ENCODE assay signal across 31 cellular contexts in the genomic region with DNA sequence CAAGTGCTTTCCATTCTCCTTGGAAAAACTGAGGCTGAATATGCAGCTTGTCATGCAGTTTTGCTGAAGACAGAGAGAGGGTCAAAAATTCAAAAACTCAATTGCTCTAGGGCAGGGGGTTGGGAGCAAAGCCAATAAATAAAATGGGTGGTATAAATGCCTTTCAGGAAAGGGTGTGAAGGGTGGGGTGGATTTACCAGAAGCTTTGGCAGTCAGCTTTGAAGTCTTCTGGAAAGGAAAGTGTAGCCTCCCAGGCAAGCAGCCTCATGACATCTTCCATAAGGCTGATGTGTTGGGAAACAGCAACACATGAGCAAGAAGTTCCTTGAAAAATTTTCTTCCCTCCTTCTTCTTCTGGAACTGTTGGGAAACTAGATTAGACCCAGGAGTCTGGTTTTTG. TPM values are rescaled to one million over a fixed set of nuclear protein-coding genes. Genes with fewer than 3 reads are reported as not detected.
DNase-seq lines count a peak whose midpoint lies in the region; ATAC-seq and TF ChIP-seq lines count a peak whose summit lies in the region.
"Had no signal": no experiment of that assay in that cellular context is flagged by ENCODE, and none has a peak within 500 bp of the region (broad histone marks: within the 10 kb centered on the region; RNA-seq: fewer than 3 reads in every experiment).

No MANE protein-coding gene starts in this region.

- H3K9ac ChIP-seq in mammary epithelial cell (ENCODE audit: insufficient read depth, low read length) = no peak overlapping the region

- no peaks in the 10 kb centered on the region for H3K27me3 ChIP-seq in mammary epithelial cell (ENCODE audit: insufficient read depth, low read length)
- no peaks in the 10 kb centered on the region for H3K27me3 ChIP-seq in esophagus squamous epithelium
- H3K27me3 ChIP-seq in muscle layer of duodenum (ENCODE audit: low read depth, low read length) = no peaks in the 10 kb centered on the region
- H3K27me3 ChIP-seq in thoracic aorta (replicated peaks; ENCODE audit: insufficient read depth) = no peaks in the 10 kb centered on the region
- H3K27me3 ChIP-seq: gastrocnemius medialis had no signal

- dilution Hi-C loops in mammary epithelial cell (cut with HindIII; ENCODE audit: low sequenced_read_pairs) = no loop called here

- H3K79me2 ChIP-seq in mammary epithelial cell (ENCODE audit: insufficient read depth, low read length) = no peaks in the 10 kb centered on the region

- H3K4me1 Mint-ChIP-seq in MCF 10A (ENCODE audit: insufficient read depth, unreplicated experiment) = peaks cover 1% of the 10 kb centered on the region
- peaks cover 56% of the 10 kb centered on the region for H3K4me1 Mint-ChIP-seq in chondrocyte (ENCODE audit: low read depth)
- H3K4me1 Mint-ChIP-seq: memory B cell had no signal

- in situ Hi-C loops in mammary epithelial cell (cut with MboI; ENCODE audit: low sequenced_read_pairs in 2 of 2) = loop anchor here in 1 of 2 donors (25.0 kb wide), 1 partner anchor 665 kb away; no protein-coding TSS in a partner anchor

- H3K36me3 ChIP-seq in mammary epithelial cell (ENCODE audit: insufficient read depth, low read length) = peaks cover 28% of the 10 kb centered on the region
- peaks cover 12 to 97% (median 18%) of the 10 kb centered on the region in 3 donors for H3K36me3 ChIP-seq in esophagus squamous epithelium
- H3K36me3 ChIP-seq in muscle layer of duodenum (ENCODE audit: control insufficient read depth in 1 of 2, insufficient read depth in 2 of 2, low read length in 2 of 2) = peaks cover 64 to 66% of the 10 kb centered on the region in 2 donors
- peaks cover 29% of the 10 kb centered on the region for H3K36me3 ChIP-seq in thoracic aorta

- no peak overlapping the region for H3K4me3 ChIP-seq in mammary epithelial cell (replicated peaks in 1 of 3; ENCODE audit: insufficient read depth in 1 of 3, low read depth in 2 of 3, low read length in 3 of 3)
- H3K4me3 ChIP-seq in esophagus squamous epithelium = no peak overlapping the region
- no peak overlapping the region for H3K4me3 ChIP-seq in muscle layer of duodenum (ENCODE audit: low read depth in 1 of 2, low read length in 2 of 2)
- H3K4me3 ChIP-seq in thoracic aorta = no peak overlapping the region
- H3K4me3 ChIP-seq: gastrocnemius medialis, K562 had no signal

- no peak overlapping the region for H3K27ac ChIP-seq in mammary epithelial cell (ENCODE audit: insufficient read depth, low read depth, low read length)
- H3K27ac ChIP-seq in esophagus squamous epithelium = peak overlapping the region in 3 of 4 donors; percentile 43 to 86 (median 47)
- H3K27ac ChIP-seq in muscle layer of duodenum (ENCODE audit: low read length) = peak overlapping the region; percentile 35
- peak overlapping the region; percentile 75 to 76 for H3K27ac ChIP-seq in thoracic aorta
- H3K27ac ChIP-seq: gastrocnemius medialis, VCaP had no signal

- intact Hi-C loops in MCF 10A (cut with micrococcal nuclease) (no loop called here), mammary epithelial cell (cut with micrococcal nuclease) (no loop called here), esophagus squamous epithelium (cut with DNase I) (no loop called here)

- DNase-seq in MCF 10A (ENCODE audit: unreplicated experiment) (no peak), mammary epithelial cell (no peak), esophagus squamous epithelium (lab: John Stamatoyannopoulos, UW) (no peak), thoracic aorta (ENCODE audit: low spot score) (no peak), chondrocyte (ENCODE audit: low spot score) (no peak)
- DNase-seq: 8988T; activated CD4-positive, alpha-beta T cell treated with anti-CD3 and anti-CD28 coated beads, Interleukin-2, amount 10 ng/mL, durations not matched to agents 24 days and 14 days; activated naive CD4-positive, alpha-beta T cell treated with anti-CD3 and anti-CD28 coated beads, Interleukin-2, amount 50 U/mL, for 16 hours; activated T-cell treated with anti-CD3 and anti-CD28 coated beads, Interleukin-2, amount 50 U/mL, for 72 hours; CD8-positive, alpha-beta T cell; cerebellar nuclear complex; effector CD4-positive, alpha-beta T cell; gastrocnemius medialis; HFFc6; islet precursor cell; MM.1S; naive thymus-derived CD4-positive, alpha-beta T cell; NCI-H1417 treated with DMSO at 0.1 percent for 48 hours; NCI-H2081 treated with DMSO at 0.1 percent for 48 hours; NCI-H345; nucleus accumbens; stimulated activated CD4-positive, alpha-beta T cell treated with anti-CD3 and anti-CD28 coated beads, Interleukin-4, amount 100 ng/mL, for 4 hours; stimulated activated naive CD8-positive, alpha-beta T cell treated with anti-CD3 and anti-CD28 coated beads, Interleukin-15, Interleukin-2, amounts not matched to agents 100 U/mL and 50 U/mL, for 24 hours had no signal

- TF ChIP-seq CTCF in MCF 10A (IDR thresholded peaks at IDR 0.05; ENCODE audit: unreplicated experiment) = no peak
- TF ChIP-seq CTCF in mammary epithelial cell (conservative IDR thresholded peaks at IDR 0.05 in 1 of 2, IDR thresholded peaks at IDR 0.05 in 1 of 2; ENCODE audit: extremely low read depth in 1 of 2, insufficient read depth in 1 of 2, low read depth in 1 of 2, low read length in 2 of 2) = no peak
- TF ChIP-seq CTCF in esophagus squamous epithelium (IDR thresholded peaks at IDR 0.05) = no peak
- no peak for TF ChIP-seq CTCF in thoracic aorta (IDR thresholded peaks at IDR 0.05)
- no peak for TF ChIP-seq CTCF in chondrocyte (IDR thresholded peaks at IDR 0.05)

- ATAC-seq in thoracic aorta (ENCODE audit: insufficient number of reproducible peaks, low FRiP score, low read depth) (peak; percentile 26), HG03159 (IDR thresholded peaks at IDR 0.05; ENCODE audit: unreplicated experiment) (no peak), HG03521 (IDR thresholded peaks at IDR 0.05; ENCODE audit: unreplicated experiment) (no peak)
- ATAC-seq: activated T-cell treated with anti-CD3 and anti-CD28 coated beads, Interleukin-2, amount 50 U/mL, for 72 hours; CD8-positive, alpha-beta T cell; gastrocnemius medialis; K562; naive thymus-derived CD4-positive, alpha-beta T cell; SK-N-SH treated with all-trans-retinoic acid at 6 μM for 48 hours; stimulated activated naive CD8-positive, alpha-beta T cell treated with anti-CD3 and anti-CD28 coated beads, Interleukin-15, Interleukin-2, amounts not matched to agents 100 U/mL and 50 U/mL, for 24 hours had no signal

- H3K36me3 Mint-ChIP-seq in MCF 10A (ENCODE audit: insufficient read depth, unreplicated experiment) (peaks cover 90% of the 10 kb centered on the region), chondrocyte (ENCODE audit: low read depth) (peaks cover 53% of the 10 kb centered on the region)

- H3K9me3 ChIP-seq in mammary epithelial cell (replicated peaks; ENCODE audit: insufficient read depth, low read length) (no peaks in the 10 kb centered on the region), esophagus squamous epithelium (no peaks in the 10 kb centered on the region), muscle layer of duodenum (ENCODE audit: control insufficient read depth in 1 of 2, low read length in 2 of 2) (no peaks in the 10 kb centered on the region), thoracic aorta (no peaks in the 10 kb centered on the region)
- H3K9me3 ChIP-seq: gastrocnemius medialis had no signal

- H4K20me1 ChIP-seq in mammary epithelial cell (ENCODE audit: insufficient read depth, low read length) = no peaks in the 10 kb centered on the region

- POLR2A ChIA-PET in MCF 10A (lab: Yijun Ruan, JAX) = no interaction called here

- BruUV-seq in MCF 10A (replicated peaks; lab: Mats Ljungman, UMichigan) (no TSS peak), mammary epithelial cell (replicated peaks; lab: Mats Ljungman, UMichigan) (no TSS peak)

- no peak overlapping the region for H2AFZ ChIP-seq in mammary epithelial cell (ENCODE audit: low read depth, low read length)

- CTCF ChIA-PET in MCF 10A (lab: Yijun Ruan, JAX) (interaction anchor here (0.6 to 40.3 kb wide), 6 partner anchors 11 to 442 kb away, joined by 3 to 1064 read pairs (median 14); partner anchors contain the start of genes ADAMTS15, ADAMTS8 and SNX19), mammary epithelial cell (lab: Charles Lee; ENCODE audit: low non-redundant PET) (no interaction called here)

- H3K9me3 Mint-ChIP-seq in MCF 10A (ENCODE audit: unreplicated experiment) = no peaks in the 10 kb centered on the region
- no peaks in the 10 kb centered on the region for H3K9me3 Mint-ChIP-seq in chondrocyte (ENCODE audit: low read depth)
- H3K9me3 Mint-ChIP-seq: activated CD4-positive, alpha-beta T cell treated with anti-CD3 and anti-CD28 coated beads, Interleukin-2, amount 10 ng/mL, durations not matched to agents 24 days and 14 days; activated T-cell treated with anti-CD3 and anti-CD28 coated beads, Interleukin-2, amount 50 U/mL, for 72 hours; CD8-positive, alpha-beta T cell; HFFc6; memory B cell; naive thymus-derived CD4-positive, alpha-beta T cell; T-helper 2 cell treated with Interferon-gamma antibody and Interleukin-4, amounts not matched to agents 5 μg/mL and 100 μg/mL, for 36 hours had no signal

- H3K4me3 Mint-ChIP-seq in MCF 10A (ENCODE audit: unreplicated experiment) (no peak overlapping the region), chondrocyte (ENCODE audit: unreplicated experiment) (no peak overlapping the region)
- H3K4me3 Mint-ChIP-seq: activated CD4-positive, alpha-beta T cell treated with anti-CD3 and anti-CD28 coated beads, Interleukin-2, amount 10 ng/mL, durations not matched to agents 24 days and 14 days; activated T-cell treated with anti-CD3 and anti-CD28 coated beads, Interleukin-2, amount 50 U/mL, for 72 hours; CD8-positive, alpha-beta T cell; HFFc6; memory B cell; naive thymus-derived CD4-positive, alpha-beta T cell; T-helper 2 cell treated with Interferon-gamma antibody and Interleukin-4, amounts not matched to agents 5 μg/mL and 100 μg/mL, for 36 hours had no signal

- H3K27ac Mint-ChIP-seq in MCF 10A (ENCODE audit: low read depth, unreplicated experiment) (peak overlapping the region; percentile 23), chondrocyte (ENCODE audit: unreplicated experiment) (no peak overlapping the region)
- H3K27ac Mint-ChIP-seq: activated CD4-positive, alpha-beta T cell treated with anti-CD3 and anti-CD28 coated beads, Interleukin-2, amount 10 ng/mL, durations not matched to agents 24 days and 14 days; activated T-cell treated with anti-CD3 and anti-CD28 coated beads, Interleukin-2, amount 50 U/mL, for 72 hours; CD8-positive, alpha-beta T cell; HFFc6; memory B cell; T-helper 2 cell treated with Interferon-gamma antibody and Interleukin-4, amounts not matched to agents 5 μg/mL and 100 μg/mL, for 36 hours had no signal

- TF ChIP-seq POLR2A in esophagus squamous epithelium (IDR thresholded peaks at IDR 0.05) = no peak

- H3K27me3 Mint-ChIP-seq in MCF 10A (ENCODE audit: insufficient read depth, unreplicated experiment) (no peaks in the 10 kb centered on the region), chondrocyte (ENCODE audit: low read depth) (no peaks in the 10 kb centered on the region)
- H3K27me3 Mint-ChIP-seq: activated CD4-positive, alpha-beta T cell treated with anti-CD3 and anti-CD28 coated beads, Interleukin-2, amount 10 ng/mL, durations not matched to agents 24 days and 14 days; memory B cell; naive thymus-derived CD4-positive, alpha-beta T cell had no signal

- H3K4me1 ChIP-seq in mammary epithelial cell (ENCODE audit: insufficient read depth, low read length) = peaks cover 8% of the 10 kb centered on the region
- H3K4me1 ChIP-seq in esophagus squamous epithelium = peaks cover 0 to 36% (median 29%) of the 10 kb centered on the region in 3 donors
- H3K4me1 ChIP-seq in muscle layer of duodenum (ENCODE audit: control insufficient read depth in 1 of 2, insufficient read depth in 2 of 2, low read length in 2 of 2) = peaks cover 0 to 4% of the 10 kb centered on the region in 2 donors
- peaks cover 11 to 71% of the 10 kb centered on the region in 2 donors for H3K4me1 ChIP-seq in thoracic aorta (ENCODE audit: control insufficient read depth in 1 of 2, low read depth in 2 of 2)

- H3K4me2 ChIP-seq in mammary epithelial cell (ENCODE audit: insufficient read depth, low read depth, low read length) = no peak overlapping the region

RNA-seq across cellular contexts. Expression of gene SNX19, which starts 38.7 kb away (rescaled TPM):
- total RNA-seq in MCF 10A (2022) (53.5 and 60.5 TPM in 2 replicates), mammary epithelial cell (100 to 1,000 TPM in 1 of 2 donors, 10 to 100 TPM in 1; 56.4 to 112 TPM), esophagus squamous epithelium (10 to 100 TPM; 38.0 to 75.0 (median 52.1) TPM), thoracic aorta (100 to 1,000 TPM; 102 to 126 TPM), chondrocyte (55.8 to 71.6 TPM (median 55.9 TPM) in 3 replicates)
- polyA plus RNA-seq in mammary epithelial cell = 40.8 TPM
- polyA minus RNA-seq in mammary epithelial cell = 82.7 TPM
